Comparison of ENCODE assay signal across 20 cellular contexts in the genomic region with DNA sequence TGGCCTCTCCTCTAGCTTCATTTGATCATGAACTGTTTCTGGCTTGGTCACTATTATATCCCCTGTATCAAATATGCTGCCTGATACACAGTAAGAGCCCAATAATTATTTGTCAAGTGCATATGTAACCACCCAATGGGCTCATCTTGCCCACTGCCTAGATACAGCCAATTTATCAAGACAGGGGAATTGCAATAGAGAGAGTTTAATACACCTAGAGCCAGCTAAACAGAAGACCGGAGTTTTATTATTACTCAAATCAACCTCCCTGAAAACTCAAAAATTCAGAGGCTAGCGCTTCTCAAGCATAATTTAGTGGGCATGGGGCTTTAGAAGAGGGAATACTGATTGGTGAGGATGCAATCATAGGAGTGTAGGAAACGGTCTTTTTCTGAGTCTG. TPM values are rescaled to one million over a fixed set of nuclear protein-coding genes. Genes with fewer than 3 reads are reported as not detected.
DNase-seq lines count a peak whose midpoint lies in the region; ATAC-seq and TF ChIP-seq lines count a peak whose summit lies in the region.
"Had no signal": no experiment of that assay in that cellular context is flagged by ENCODE, and none has a peak within 500 bp of the region (broad histone marks: within the 10 kb centered on the region; RNA-seq: fewer than 3 reads in every experiment).

No MANE protein-coding gene starts in this region.

- H3K9me3 Mint-ChIP-seq in activated CD4-positive, alpha-beta T cell treated with anti-CD3 and anti-CD28 coated beads, Interleukin-2, amount 10 ng/mL, durations not matched to agents 24 days and 14 days, result peaks cover 12% of the 10 kb centered on the region

- H3K4me3 ChIP-seq in HCT116 (replicated peaks in 1 of 2; ENCODE audit: low read depth in 1 of 2, low read length in 2 of 2) (no peak overlapping the region), RWPE2 (ENCODE audit: severe bottlenecking) (no peak overlapping the region)
- H3K4me3 ChIP-seq: BLaER1 treated with 17β-estradiol and CSF1 and Interleukin-3, amounts not matched to agents 10 nM and 100 nM; HAP-1 had no signal

- POLR2A ChIA-PET in HCT116 (lab: Charles Lee), result interaction anchor here (0.5 kb wide), 1 partner anchor 11 kb away, joined by 4 read pairs; no protein-coding TSS in a partner anchor

- no TSS peak for BruUV-seq in HCT116 (replicated peaks; lab: Mats Ljungman, UMichigan)

- no peak overlapping the region for H3K4me2 ChIP-seq in HCT116 (ENCODE audit: low read length)
- H3K4me2 ChIP-seq: BLaER1 treated with 17β-estradiol and CSF1 and Interleukin-3, amounts not matched to agents 10 nM and 100 nM had no signal

- no peak overlapping the region for H3K27ac Mint-ChIP-seq in activated CD4-positive, alpha-beta T cell treated with anti-CD3 and anti-CD28 coated beads, Interleukin-2, amount 10 ng/mL, durations not matched to agents 24 days and 14 days
- H3K27ac Mint-ChIP-seq: CD4-positive, alpha-beta memory T cell had no signal

- no peaks in the 10 kb centered on the region for H3K27me3 ChIP-seq in HCT116 (ENCODE audit: insufficient read depth, low read length)
- no peaks in the 10 kb centered on the region for H3K27me3 ChIP-seq in RWPE2 (ENCODE audit: insufficient read depth, poor library complexity, severe bottlenecking)
- H3K27me3 ChIP-seq: BE2C; BLaER1 treated with 17β-estradiol and CSF1 and Interleukin-3, amounts not matched to agents 10 nM and 100 nM had no signal

- no peaks in the 10 kb centered on the region for H3K79me2 ChIP-seq in HCT116 (ENCODE audit: insufficient read depth, low read length)

- CTCF ChIA-PET in HCT116 (lab: Charles Lee), result no interaction called here

- H3K36me3 ChIP-seq in HCT116 (ENCODE audit: control insufficient read depth in 1 of 2, insufficient read depth in 2 of 2, low read length in 2 of 2), result no peaks in the 10 kb centered on the region
- H3K36me3 ChIP-seq in RWPE2 (ENCODE audit: low read depth), result no peaks in the 10 kb centered on the region
- H3K36me3 ChIP-seq: BE2C; BLaER1 treated with 17β-estradiol and CSF1 and Interleukin-3, amounts not matched to agents 10 nM and 100 nM; HAP-1 had no signal

- TF ChIP-seq CTCF in HCT116 (IDR thresholded peaks at IDR 0.05 in 2 of 3, conservative IDR thresholded peaks at IDR 0.05 in 1 of 3; ENCODE audit: borderline replicate concordance in 1 of 3, insufficient read depth in 1 of 3, low read depth in 2 of 3, low read length in 2 of 3), result no peak
- TF ChIP-seq CTCF in RWPE2 (IDR thresholded peaks at IDR 0.05; ENCODE audit: poor library complexity, severe bottlenecking), result no peak

- RAD21 ChIA-PET in HCT116 (lab: Charles Lee; ENCODE audit: low non-redundant PET in 1 of 2, low total read pairs in 2 of 2, uncharacterized antibody in 2 of 2, unreplicated experiment in 2 of 2), result no interaction called here

- no peak for TF ChIP-seq RAD21 in HCT116 (IDR thresholded peaks at IDR 0.05; ENCODE audit: low read depth)

- H3K9me2 ChIP-seq in HCT116 (ENCODE audit: insufficient read depth), result no peaks in the 10 kb centered on the region

- no peak overlapping the region for H3K27ac ChIP-seq in HCT116 (ENCODE audit: low read depth, low read length)
- peak overlapping the region; percentile 95 for H3K27ac ChIP-seq in RWPE2 (ENCODE audit: poor library complexity, severe bottlenecking)
- H3K27ac ChIP-seq: 22Rv1; BLaER1 treated with 17β-estradiol and CSF1 and Interleukin-3, amounts not matched to agents 10 nM and 100 nM had no signal

- H3K36me3 Mint-ChIP-seq in activated CD4-positive, alpha-beta T cell treated with anti-CD3 and anti-CD28 coated beads, Interleukin-2, amount 10 ng/mL, durations not matched to agents 24 days and 14 days (ENCODE audit: low read depth), result peaks cover 2% of the 10 kb centered on the region

- peak; percentile 33 for DNase-seq in activated CD4-positive, alpha-beta T cell treated with anti-CD3 and anti-CD28 coated beads, Interleukin-2, amount 10 ng/mL, durations not matched to agents 24 days and 14 days
- no peak for DNase-seq in activated CD4-positive, alpha-beta T cell treated with anti-CD3 and anti-CD28 coated beads, Interleukin-2, amount 50 U/mL, for 1 hour
- DNase-seq in HCT116 (ENCODE audit: low read depth, low spot score) (no peak), RWPE2 (ENCODE audit: low spot score) (no peak), NCI-H2171 (lab: John Stamatoyannopoulos, UW) (no peak), HK-2 (ENCODE audit: unreplicated experiment) (no peak), NCI-H1092 treated with DMSO at 0.1 percent for 48 hours (lab: John Stamatoyannopoulos, UW) (no peak)
- DNase-seq: ACHN; AML-193; BE2C; Calu3; CD4-positive, alpha-beta memory T cell; COR-L47; DMS53; DMS79 treated with DMSO at 0.1 percent for 48 hours; GF-D8; GOT3 had no signal

- H3K4me1 Mint-ChIP-seq in activated CD4-positive, alpha-beta T cell treated with anti-CD3 and anti-CD28 coated beads, Interleukin-2, amount 10 ng/mL, durations not matched to agents 24 days and 14 days, result peaks cover 5% of the 10 kb centered on the region
- H3K4me1 Mint-ChIP-seq: CD4-positive, alpha-beta memory T cell had no signal

- H2AFZ ChIP-seq in HCT116 (ENCODE audit: low read depth, low read length, poor library complexity, severe bottlenecking), result no peak overlapping the region

- intact Hi-C loops in activated CD4-positive, alpha-beta T cell treated with anti-CD3 and anti-CD28 coated beads, Interleukin-2, amount 10 ng/mL, durations not matched to agents 24 days and 14 days (cut with micrococcal nuclease), result no loop called here
- intact Hi-C loops in HCT116 (cut with micrococcal nuclease), result no loop called here

- H3K4me1 ChIP-seq in HCT116 (ENCODE audit: control insufficient read depth in 1 of 2, insufficient read depth in 2 of 2, low read length in 2 of 2) (peaks cover 13 to 34% of the 10 kb centered on the region in 2 experiments), RWPE2 (ENCODE audit: insufficient read depth, poor library complexity, severe bottlenecking) (peaks cover 45% of the 10 kb centered on the region)
- H3K4me1 ChIP-seq: BE2C; BLaER1 treated with 17β-estradiol and CSF1 and Interleukin-3, amounts not matched to agents 10 nM and 100 nM; HAP-1 had no signal

- H3K9ac ChIP-seq in HCT116 (ENCODE audit: low read length), result no peak overlapping the region
- H3K9ac ChIP-seq: BLaER1 treated with 17β-estradiol and CSF1 and Interleukin-3, amounts not matched to agents 10 nM and 100 nM had no signal

- H3K4me3 Mint-ChIP-seq in activated CD4-positive, alpha-beta T cell treated with anti-CD3 and anti-CD28 coated beads, Interleukin-2, amount 10 ng/mL, durations not matched to agents 24 days and 14 days, result no peak overlapping the region
- H3K4me3 Mint-ChIP-seq: CD4-positive, alpha-beta memory T cell had no signal

- H3K27me3 Mint-ChIP-seq in activated CD4-positive, alpha-beta T cell treated with anti-CD3 and anti-CD28 coated beads, Interleukin-2, amount 10 ng/mL, durations not matched to agents 24 days and 14 days, result no peaks in the 10 kb centered on the region

- H4K20me1 ChIP-seq in HCT116 (ENCODE audit: insufficient read depth), result no peaks in the 10 kb centered on the region
- H4K20me1 ChIP-seq: BLaER1 treated with 17β-estradiol and CSF1 and Interleukin-3, amounts not matched to agents 10 nM and 100 nM had no signal

- H3K9me3 ChIP-seq in HCT116 (ENCODE audit: control insufficient read depth in 1 of 2, insufficient read depth in 1 of 2, low read depth in 1 of 2, low read length in 2 of 2) (no peaks in the 10 kb centered on the region; a peak in 1 of 4 replicates), RWPE2 (ENCODE audit: severe bottlenecking) (peaks cover 3% of the 10 kb centered on the region)
- H3K9me3 ChIP-seq: HAP-1 had no signal

- TF ChIP-seq POLR2A in HCT116 (IDR thresholded peaks at IDR 0.05; ENCODE audit: borderline replicate concordance, extremely low read depth, insufficient read depth, insufficient read length), result no peak

- no peak for ATAC-seq in HCT116
- no peak for ATAC-seq in RWPE2 (ENCODE audit: low read depth)

TF ChIP-seq in HCT116, 20 proteins besides CTCF, POLR2A, EP300 and RAD21:
- TF ChIP-seq CBX3 (IDR thresholded peaks at IDR 0.05; ENCODE audit: low read depth) (peak; percentile 64), ELF1 (IDR thresholded peaks at IDR 0.05; ENCODE audit: borderline replicate concordance, low read depth) (no peak)

RNA-seq across cellular contexts. Expression of a gene that starts 18.3 kb away (rescaled TPM):
- 44.5 and 44.9 TPM in 2 replicates for total RNA-seq in activated CD4-positive, alpha-beta T cell treated with anti-CD3 and anti-CD28 coated beads, Interleukin-2, amount 10 ng/mL, durations not matched to agents 24 days and 14 days
- 51.4 TPM for total RNA-seq in HCT116 (2021; ENCODE audit: unreplicated experiment)
- polyA plus RNA-seq in HCT116 (2012), result 35.8 and 36.1 TPM in 2 replicates

RNA-seq across cellular contexts. Expression of a gene that starts 45.6 kb away (rescaled TPM):
- 59.8 and 60.1 TPM in 2 replicates for total RNA-seq in activated CD4-positive, alpha-beta T cell treated with anti-CD3 and anti-CD28 coated beads, Interleukin-2, amount 10 ng/mL, durations not matched to agents 24 days and 14 days
- 75.1 TPM for total RNA-seq in HCT116 (2021; ENCODE audit: unreplicated experiment)
- polyA plus RNA-seq in HCT116 (2012), result 16.1 and 17.0 TPM in 2 replicates
